ENCODE assay signal across 8 cellular contexts in the genomic region with DNA sequence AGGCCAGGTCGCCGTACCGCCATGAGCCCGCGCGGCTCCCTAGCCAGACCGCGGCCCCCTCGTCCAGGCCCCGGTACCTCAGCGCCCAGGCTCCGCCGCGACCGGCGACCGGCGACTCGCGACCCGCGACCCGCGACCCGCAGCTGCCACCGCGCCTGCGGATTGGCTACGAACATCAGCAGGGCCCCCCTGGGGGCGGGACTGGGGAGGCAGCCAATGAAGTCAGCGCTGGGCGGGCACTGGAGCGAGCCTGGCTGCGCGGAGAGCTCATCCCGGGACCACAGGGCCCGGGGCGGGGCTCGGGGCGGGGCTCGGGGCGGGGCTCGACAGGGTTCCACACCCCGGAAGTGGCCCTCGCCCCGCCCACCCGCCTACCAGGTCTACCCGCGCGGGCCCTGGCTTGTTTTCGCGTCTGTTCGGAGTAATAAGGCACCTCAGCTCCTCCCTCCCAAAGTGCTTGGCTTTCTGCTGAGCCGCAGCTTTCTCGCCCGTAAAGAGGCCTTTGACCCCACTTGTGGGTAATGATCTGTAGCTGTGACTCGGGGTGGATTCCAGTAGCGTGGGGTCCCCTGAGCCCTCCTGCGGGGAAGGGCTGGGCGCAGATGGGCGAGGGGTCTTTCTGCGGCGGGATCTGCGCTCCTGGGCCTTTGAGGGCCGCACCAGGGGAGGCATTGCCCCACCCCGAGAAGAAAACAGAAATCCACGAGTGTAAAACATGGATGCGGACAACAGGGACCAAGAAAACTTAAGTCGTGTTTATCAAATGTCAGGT. TPM values are rescaled to one million over a fixed set of nuclear protein-coding genes. Genes with fewer than 3 reads are reported as not detected.
DNase-seq lines count a peak whose midpoint lies in the region; ATAC-seq and TF ChIP-seq lines count a peak whose summit lies in the region.

A gene (minus strand): TSS at position 170 of the 772 bp plus-strand sequence. CDS start 1,438 bp downstream, outside the sequence.

- TF ChIP-seq CTCF in H9 (conservative IDR thresholded peaks at IDR 0.05): no peak
- no peak for TF ChIP-seq CTCF in Loucy (conservative IDR thresholded peaks at IDR 0.05; ENCODE audit: low read length)
- no peak for TF ChIP-seq CTCF in RWPE1 (conservative IDR thresholded peaks at IDR 0.05; ENCODE audit: low read depth)

- no peaks in the 10 kb centered on the region for H3K9me2 ChIP-seq in Loucy (replicated peaks; ENCODE audit: low read depth, low read length)

- peak within 1 kb of the TSS; percentile 94 for H3K18ac ChIP-seq in H9 (ENCODE audit: insufficient read length, low read depth, low read length)

- H2AK5ac ChIP-seq in H9 (ENCODE audit: insufficient read length, low read length): no peak within 1 kb of the TSS

- H3K27me3 ChIP-seq in H9 (ENCODE audit: insufficient read depth, low read length) (no peaks in the 10 kb centered on the region), Loucy (ENCODE audit: insufficient read depth, low read length, poor library complexity, severe bottlenecking) (no peaks in the 10 kb centered on the region)

- no peaks in the 10 kb centered on the region for H3K9me3 ChIP-seq in ES-I3 (ENCODE audit: control insufficient read depth, insufficient read depth, low read length)
- H3K9me3 ChIP-seq in H9 (ENCODE audit: control insufficient read depth, low read depth, low read length): no peaks in the 10 kb centered on the region
- no peaks in the 10 kb centered on the region for H3K9me3 ChIP-seq in Loucy (ENCODE audit: insufficient read depth, low read depth, low read length)

- H3K27me3 Mint-ChIP-seq in H9 (ENCODE audit: low read depth): peaks cover 11% of the 10 kb centered on the region
- H3K27me3 Mint-ChIP-seq in activated T-helper 17 cell treated with anti-CD3 and anti-CD28 coated beads, Interleukin-2, amount 50 U/mL, for 72 hours: no peaks in the 10 kb centered on the region
- no peaks in the 10 kb centered on the region for H3K27me3 Mint-ChIP-seq in natural killer cell treated with Interleukin-12 subunit alpha and Interleukin-12 subunit beta and Interleukin-15 and Interleukin-18, amount 100 ng/mL, for 72 hours

- H3K79me2 ChIP-seq in H9 (ENCODE audit: insufficient read depth, low read length) (no peaks in the 10 kb centered on the region), Loucy (ENCODE audit: insufficient read depth, low read length) (no peaks in the 10 kb centered on the region)

- H3K56ac ChIP-seq in H9 (ENCODE audit: insufficient read length, low read depth, low read length): no peak within 1 kb of the TSS

- H3K23me2 ChIP-seq in H9 (ENCODE audit: insufficient read length, low read depth, low read length, poor library complexity, severe bottlenecking): peaks cover 16% of the 10 kb centered on the region

- H3K36me3 ChIP-seq in ES-I3 (ENCODE audit: insufficient read depth, low read length): peaks cover 10% of the 10 kb centered on the region
- H3K36me3 ChIP-seq in Loucy (ENCODE audit: insufficient read depth, low read length): no peaks in the 10 kb centered on the region

- H3K9ac ChIP-seq in ES-I3 (ENCODE audit: low read depth, low read length): peak within 1 kb of the TSS; percentile 73
- peak within 1 kb of the TSS; percentile 69 for H3K9ac ChIP-seq in H9 (ENCODE audit: extremely low read depth, insufficient read length, low read length)
- H3K9ac ChIP-seq in Loucy (ENCODE audit: low read depth, low read length, poor library complexity, severe bottlenecking): peak within 1 kb of the TSS; percentile 54

- no CpG with 5 or more reads among the region's 69 CpGs for WGBS in H9 (ENCODE audit: extremely low coverage, insufficient read length, low lambda C conversion rate)

- H4K20me1 ChIP-seq in H9 (ENCODE audit: control insufficient read depth, insufficient read depth, insufficient read length) (no peaks in the 10 kb centered on the region), Loucy (ENCODE audit: insufficient read depth, low read length, poor library complexity, severe bottlenecking) (no peaks in the 10 kb centered on the region)

- POLR2A ChIA-PET in RWPE1 (lab: Yijun Ruan, JAX; ENCODE audit: low non-redundant PET): no interaction called here

- peaks cover 24 to 32% of the 10 kb centered on the region in 2 experiments for H3K4me1 Mint-ChIP-seq in H9
- H3K4me1 Mint-ChIP-seq in activated T-helper 17 cell treated with anti-CD3 and anti-CD28 coated beads, Interleukin-2, amount 50 U/mL, for 72 hours: peaks cover 4% of the 10 kb centered on the region
- peaks cover 4 to 10% of the 10 kb centered on the region in 2 donors for H3K4me1 Mint-ChIP-seq in natural killer cell treated with Interleukin-12 subunit alpha and Interleukin-12 subunit beta and Interleukin-15 and Interleukin-18, amount 100 ng/mL, for 72 hours (ENCODE audit: low read depth in 2 of 2)

- peaks cover 10% of the 10 kb centered on the region; the same call in 1 of the 2 replicates for H3K4me1 ChIP-seq in ES-I3 (ENCODE audit: insufficient read depth, low read length)
- no peaks in the 10 kb centered on the region for H3K4me1 ChIP-seq in H9 (ENCODE audit: insufficient read depth, low read length)
- peaks cover 4% of the 10 kb centered on the region for H3K4me1 ChIP-seq in Loucy (ENCODE audit: insufficient read depth, low read length, poor library complexity, severe bottlenecking)

- H4K5ac ChIP-seq in H9 (ENCODE audit: insufficient read length, low read depth, low read length): peak within 1 kb of the TSS; percentile 56

- no peak within 1 kb of the TSS for H3K23ac ChIP-seq in H9 (ENCODE audit: insufficient read length, low read depth, low read length)

- ATAC-seq in activated T-helper 17 cell treated with anti-CD3 and anti-CD28 coated beads, Interleukin-2, amount 50 U/mL, for 72 hours (replicated peaks): peak; percentile 99
- ATAC-seq in natural killer cell treated with Interleukin-12 subunit alpha and Interleukin-12 subunit beta and Interleukin-15 and Interleukin-18, amount 100 ng/mL, for 72 hours: peak; percentile 100

- no peaks in the 10 kb centered on the region for H3F3A ChIP-seq in Loucy (ENCODE audit: low read depth)

- no peak within 1 kb of the TSS for H3T11ph ChIP-seq in H9 (ENCODE audit: low read length)

- H3K79me1 ChIP-seq in H9 (ENCODE audit: insufficient read depth, low read depth, low read length, poor library complexity, severe bottlenecking): no peaks in the 10 kb centered on the region

- H3K4me3 Mint-ChIP-seq in H9: peak within 1 kb of the TSS; percentile 69 to 87
- peak within 1 kb of the TSS; percentile 87 for H3K4me3 Mint-ChIP-seq in activated T-helper 17 cell treated with anti-CD3 and anti-CD28 coated beads, Interleukin-2, amount 50 U/mL, for 72 hours
- peak within 1 kb of the TSS; percentile 85 for H3K4me3 Mint-ChIP-seq in natural killer cell treated with Interleukin-12 subunit alpha and Interleukin-12 subunit beta and Interleukin-15 and Interleukin-18, amount 100 ng/mL, for 72 hours

- DNase-seq in H9: peak; percentile 98
- peak; percentile 99 for DNase-seq in RWPE1 (ENCODE audit: low spot score)
- peak; percentile 86 for DNase-seq in fibroblast of peridontal ligament (ENCODE audit: extremely low read depth)
- peak; percentile 98 for DNase-seq in natural killer cell treated with Interleukin-12 subunit alpha and Interleukin-12 subunit beta and Interleukin-15 and Interleukin-18, amount 100 ng/mL, for 72 hours (ENCODE audit: low spot score)
- peak; percentile 93 to 99 (median 98) for DNase-seq in stimulated activated naive CD4-positive, alpha-beta T cell (lab: John Stamatoyannopoulos, UW)

- CTCF ChIA-PET in RWPE1 (lab: Yijun Ruan, JAX): interaction anchor here (0.5 to 1.9 kb wide), 4 partner anchors 23 to 461 kb away, joined by 4 to 7 read pairs (median 6); no protein-coding TSS in a partner anchor

- peak within 1 kb of the TSS; percentile 72 for H2BK120ac ChIP-seq in H9 (ENCODE audit: low read depth, low read length, poor library complexity, severe bottlenecking)

- H2AFZ ChIP-seq in H9 (ENCODE audit: low read length): peak within 1 kb of the TSS; percentile 85
- peak within 1 kb of the TSS; percentile 70; the same call in 1 of the 2 replicates for H2AFZ ChIP-seq in Loucy (ENCODE audit: low read length)

- H2BK15ac ChIP-seq in H9 (ENCODE audit: low read depth, low read length): peak within 1 kb of the TSS; percentile 83; the same call in 1 of the 2 replicates

- H3K27ac ChIP-seq in H9 (ENCODE audit: insufficient read length, low read depth, low read length) (peak within 1 kb of the TSS; percentile 74), RWPE1 (peak within 1 kb of the TSS; percentile 84)

- H4K91ac ChIP-seq in H9 (ENCODE audit: insufficient read length, low read depth, low read length): no peak within 1 kb of the TSS

- H2BK5ac ChIP-seq in H9 (ENCODE audit: insufficient read length, low read length): no peak within 1 kb of the TSS

- H2BK12ac ChIP-seq in H9 (ENCODE audit: insufficient read length, low read depth, low read length): peak within 1 kb of the TSS; percentile 39

- H2BK20ac ChIP-seq in H9 (ENCODE audit: low read depth, low read length, poor library complexity, severe bottlenecking): no peak within 1 kb of the TSS

- peaks cover 3 to 11% (median 4%) of the 10 kb centered on the region in 3 experiments; a peak in 4 of 7 replicates for H3K36me3 Mint-ChIP-seq in H9 (ENCODE audit: insufficient read depth in 1 of 3, low read depth in 3 of 3)
- H3K36me3 Mint-ChIP-seq in activated T-helper 17 cell treated with anti-CD3 and anti-CD28 coated beads, Interleukin-2, amount 50 U/mL, for 72 hours (ENCODE audit: low read depth): peaks cover 5% of the 10 kb centered on the region
- H3K36me3 Mint-ChIP-seq in natural killer cell treated with Interleukin-12 subunit alpha and Interleukin-12 subunit beta and Interleukin-15 and Interleukin-18, amount 100 ng/mL, for 72 hours: peaks cover 4% of the 10 kb centered on the region

- H3K14ac ChIP-seq in H9 (ENCODE audit: insufficient read depth, low read length): peak within 1 kb of the TSS; percentile 95; the same call in 1 of the 2 replicates

- peak within 1 kb of the TSS; percentile 96 to 97 (median 96) for H3K27ac Mint-ChIP-seq in H9
- peak within 1 kb of the TSS; percentile 95 for H3K27ac Mint-ChIP-seq in activated T-helper 17 cell treated with anti-CD3 and anti-CD28 coated beads, Interleukin-2, amount 50 U/mL, for 72 hours
- peak within 1 kb of the TSS; percentile 81 to 89 for H3K27ac Mint-ChIP-seq in natural killer cell treated with Interleukin-12 subunit alpha and Interleukin-12 subunit beta and Interleukin-15 and Interleukin-18, amount 100 ng/mL, for 72 hours

- peak within 1 kb of the TSS; percentile 79 for H3K4me3 ChIP-seq in Loucy (ENCODE audit: low read length, poor library complexity, severe bottlenecking)

- no peak within 1 kb of the TSS for H3K4ac ChIP-seq in H9 (ENCODE audit: low read depth, low read length)

- no peaks in the 10 kb centered on the region for H3K9me3 Mint-ChIP-seq in H9
- H3K9me3 Mint-ChIP-seq in activated T-helper 17 cell treated with anti-CD3 and anti-CD28 coated beads, Interleukin-2, amount 50 U/mL, for 72 hours: no peaks in the 10 kb centered on the region
- H3K9me3 Mint-ChIP-seq in natural killer cell treated with Interleukin-12 subunit alpha and Interleukin-12 subunit beta and Interleukin-15 and Interleukin-18, amount 100 ng/mL, for 72 hours: no peaks in the 10 kb centered on the region

- H3K4me2 ChIP-seq in H9 (ENCODE audit: insufficient read depth, insufficient read length, low read length) (peak within 1 kb of the TSS; percentile 92), Loucy (ENCODE audit: low read depth, low read length, poor library complexity, severe bottlenecking) (peak within 1 kb of the TSS; percentile 70)

- no peak within 1 kb of the TSS for H4K8ac ChIP-seq in H9 (replicated peaks; ENCODE audit: insufficient read length, low read depth, low read length)

RNA-seq across cellular contexts. Expression of the gene that starts here (rescaled TPM):
- 9.3 and 10.0 TPM in 2 replicates for total RNA-seq in H9 (2021)
- 1 to 10 TPM; 3.7 to 4.2 TPM for total RNA-seq in activated T-helper 17 cell treated with anti-CD3 and anti-CD28 coated beads, Interleukin-2, amount 50 U/mL, for 72 hours
- 10 to 100 TPM; 10.6 to 10.8 TPM for total RNA-seq in natural killer cell treated with Interleukin-12 subunit alpha and Interleukin-12 subunit beta and Interleukin-15 and Interleukin-18, amount 100 ng/mL, for 72 hours

Comparison
In these comparisons a context has a peak if more than half of its experiments do, and no peak if none do; other contexts are left out.
1. Peak in every context shown above with its lines: DNase-seq, ATAC-seq, H3K4me3 ChIP-seq and H3K27ac ChIP-seq.